Comparison of ENCODE assay signal across 8 cellular contexts in genomic region chr3:23762214-23763039, GRCh38. TPM values are rescaled to one million over a fixed set of nuclear protein-coding genes. Genes with fewer than 3 reads are reported as not detected.
DNase-seq lines count a peak whose midpoint lies in the region; ATAC-seq, FAIRE-seq and TF ChIP-seq lines count a peak whose summit lies in the region.

No MANE protein-coding gene starts in this region.

- H3K9me3 ChIP-seq in lower lobe of right lung (no peaks in the 10 kb centered on the region), small intestine (ENCODE audit: control insufficient read depth, low read depth) (no peaks in the 10 kb centered on the region)

- peaks cover 5% of the 10 kb centered on the region for H3K4me1 ChIP-seq in lower lobe of right lung
- no peaks in the 10 kb centered on the region for H3K4me1 ChIP-seq in small intestine (ENCODE audit: control insufficient read depth in 2 of 2, insufficient read depth in 1 of 2, low read depth in 1 of 2, low read length in 1 of 2)

- peak; percentile 86 for ATAC-seq in GM21447 (IDR thresholded peaks at IDR 0.05; ENCODE audit: unreplicated experiment)
- ATAC-seq in HG03575 (IDR thresholded peaks at IDR 0.05; ENCODE audit: extremely low read depth, insufficient number of reproducible peaks, low FRiP score, unreplicated experiment), result peak; percentile 77
- no peak for ATAC-seq in lower lobe of right lung
- ATAC-seq in left lobe of liver, result no peak

- H3K9me3 Mint-ChIP-seq in activated T-helper 2 cell treated with anti-CD3 and anti-CD28 coated beads, Interferon-gamma antibody, Interleukin-2, Interleukin-4, amounts not matched to agents 10 μg/mL and 5 μg/mL and 100 μg/mL, durations not matched to agents 14 hours and 24 hours and 36 hours, result no peaks in the 10 kb centered on the region

- H3K36me3 Mint-ChIP-seq in activated T-helper 2 cell treated with anti-CD3 and anti-CD28 coated beads, Interferon-gamma antibody, Interleukin-2, Interleukin-4, amounts not matched to agents 10 μg/mL and 5 μg/mL and 100 μg/mL, durations not matched to agents 14 hours and 24 hours and 36 hours (ENCODE audit: low read depth), result no peaks in the 10 kb centered on the region

- no peaks in the 10 kb centered on the region for H3K36me3 ChIP-seq in lower lobe of right lung
- no peaks in the 10 kb centered on the region for H3K36me3 ChIP-seq in small intestine (ENCODE audit: control insufficient read depth in 2 of 2, insufficient read depth in 2 of 2, low read length in 2 of 2)

- 63 to 73% (median 70%) methylated on average over 11 of the region's 11 CpGs for WGBS in small intestine, 3 donors

- H3K4me3 ChIP-seq in lower lobe of right lung, result peak overlapping the region; percentile 30
- H3K4me3 ChIP-seq in small intestine (ENCODE audit: low read depth in 1 of 2, low read length in 2 of 2), result no peak overlapping the region

- H3K27me3 Mint-ChIP-seq in activated T-helper 2 cell treated with anti-CD3 and anti-CD28 coated beads, Interferon-gamma antibody, Interleukin-2, Interleukin-4, amounts not matched to agents 10 μg/mL and 5 μg/mL and 100 μg/mL, durations not matched to agents 14 hours and 24 hours and 36 hours (ENCODE audit: low read depth), result no peaks in the 10 kb centered on the region

- DNase-seq in GM10266 (ENCODE audit: extremely low spot score) (peak; percentile 78), lower lobe of right lung (no peak), small intestine (no peak), mesenteric fat pad (ENCODE audit: low spot score) (no peak), left lobe of liver (ENCODE audit: low spot score) (no peak)
- no peak for DNase-seq in activated T-helper 2 cell treated with anti-CD3 and anti-CD28 coated beads, Interferon-gamma antibody, Interleukin-2, Interleukin-4, amounts not matched to agents 10 μg/mL and 5 μg/mL and 100 μg/mL, durations not matched to agents 14 hours and 24 hours and 36 hours (ENCODE audit: low spot score)

- H3K4me3 Mint-ChIP-seq in activated T-helper 2 cell treated with anti-CD3 and anti-CD28 coated beads, Interferon-gamma antibody, Interleukin-2, Interleukin-4, amounts not matched to agents 10 μg/mL and 5 μg/mL and 100 μg/mL, durations not matched to agents 14 hours and 24 hours and 36 hours (ENCODE audit: low read depth), result no peak overlapping the region

- H3K27ac Mint-ChIP-seq in activated T-helper 2 cell treated with anti-CD3 and anti-CD28 coated beads, Interferon-gamma antibody, Interleukin-2, Interleukin-4, amounts not matched to agents 10 μg/mL and 5 μg/mL and 100 μg/mL, durations not matched to agents 14 hours and 24 hours and 36 hours, result no peak overlapping the region

- TF ChIP-seq CTCF in GM10266 (IDR thresholded peaks at IDR 0.05; ENCODE audit: control insufficient read depth, insufficient read depth, low read depth, missing control alignments) (no peak), lower lobe of right lung (IDR thresholded peaks at IDR 0.05) (no peak)

- H3K27ac ChIP-seq in lower lobe of right lung (no peak overlapping the region), small intestine (ENCODE audit: low read depth in 1 of 2, low read length in 1 of 2) (no peak overlapping the region)

- intact Hi-C loops in lower lobe of right lung (cut with DNase I), result no loop called here
- intact Hi-C loops in activated T-helper 2 cell treated with anti-CD3 and anti-CD28 coated beads, Interferon-gamma antibody, Interleukin-2, Interleukin-4, amounts not matched to agents 10 μg/mL and 5 μg/mL and 100 μg/mL, durations not matched to agents 14 hours and 24 hours and 36 hours (cut with micrococcal nuclease), result no loop called here

- H3K4me1 Mint-ChIP-seq in activated T-helper 2 cell treated with anti-CD3 and anti-CD28 coated beads, Interferon-gamma antibody, Interleukin-2, Interleukin-4, amounts not matched to agents 10 μg/mL and 5 μg/mL and 100 μg/mL, durations not matched to agents 14 hours and 24 hours and 36 hours (ENCODE audit: low read depth), result peaks cover 9% of the 10 kb centered on the region

- no peaks in the 10 kb centered on the region for H3K27me3 ChIP-seq in lower lobe of right lung (ENCODE audit: low read depth)
- H3K27me3 ChIP-seq in small intestine (ENCODE audit: control insufficient read depth in 2 of 2, insufficient read depth in 2 of 2, low read length in 2 of 2), result no peaks in the 10 kb centered on the region

- FAIRE-seq in small intestine (lab: Jason Lieb, UNC), result no peak

RNA-seq across cellular contexts. Expression of gene UBE2E1, which starts 43.3 kb away (rescaled TPM):
- total RNA-seq in lower lobe of right lung (87.8 TPM), mesenteric fat pad (93.7 TPM), left lobe of liver (17.5 TPM)
- 10 to 100 TPM; 52.4 to 81.2 (median 55.7) TPM for polyA plus RNA-seq in small intestine
- 63.9 and 70.2 TPM in 2 replicates for total RNA-seq in activated T-helper 2 cell treated with anti-CD3 and anti-CD28 coated beads, Interferon-gamma antibody, Interleukin-2, Interleukin-4, amounts not matched to agents 10 μg/mL and 5 μg/mL and 100 μg/mL, durations not matched to agents 14 hours and 24 hours and 36 hours

Comparison
In these comparisons a context has a peak if more than half of its experiments do, and no peak if none do; other contexts are left out.
1. ATAC-seq: peak in GM21447 (single experiment) and HG03575 (single experiment); none in lower lobe of right lung (0 of 2) and left lobe of liver (single experiment).